Comparison of ENCODE assay signal across 8 cellular contexts in the genomic region with DNA sequence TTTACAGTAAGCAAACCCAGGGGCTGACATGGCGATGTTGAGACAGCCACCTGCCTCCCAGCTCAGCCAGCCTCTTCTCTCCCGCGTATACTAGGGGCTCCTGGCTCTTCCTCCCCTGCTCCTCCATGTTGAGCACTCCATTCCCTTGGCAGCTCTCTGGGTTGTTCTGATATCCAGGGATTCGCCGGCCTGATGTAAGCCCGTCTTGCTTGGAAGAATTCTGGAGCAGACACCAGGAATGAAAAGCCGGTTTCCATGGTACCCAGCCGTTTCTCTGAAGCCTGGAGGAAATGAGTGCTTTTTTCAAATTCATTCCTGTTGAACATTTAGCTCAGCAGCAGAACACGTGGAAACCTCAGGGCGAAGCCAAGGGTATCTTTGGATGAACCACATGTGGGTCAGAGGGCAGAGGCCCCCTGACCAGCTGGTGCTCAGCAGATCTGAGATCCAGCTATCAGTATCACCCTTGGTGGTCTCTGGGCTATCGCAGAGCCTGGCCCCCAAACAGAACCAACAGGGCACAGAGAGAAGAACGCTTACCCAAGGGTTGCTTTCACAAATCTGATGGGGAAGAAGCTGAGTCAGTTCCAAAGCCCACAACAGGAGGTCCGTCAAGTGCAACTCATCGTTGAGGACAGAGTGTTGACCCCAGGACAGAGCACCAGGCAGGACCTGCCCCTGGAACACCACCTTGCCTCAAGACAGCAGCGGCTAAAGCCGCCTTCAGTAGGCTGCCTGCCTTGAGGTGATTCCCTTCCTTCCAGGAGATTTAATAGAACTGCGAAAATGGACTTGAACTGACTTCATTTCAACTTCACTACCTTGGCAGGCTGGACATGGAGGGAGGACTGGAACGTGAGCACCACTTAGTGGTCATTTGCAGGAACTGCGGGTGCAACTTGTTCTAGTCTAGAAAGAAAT.
DNase-seq lines count a peak whose midpoint lies in the region; ATAC-seq and TF ChIP-seq lines count a peak whose summit lies in the region.

No MANE protein-coding gene starts in this region.

- H3K27ac Mint-ChIP-seq in activated CD4-positive, alpha-beta T cell treated with anti-CD3 and anti-CD28 coated beads, Interleukin-2, amount 10 ng/mL, durations not matched to agents 24 days and 14 days, result no peak overlapping the region

- no peak for TF ChIP-seq POLR2A in suprapubic skin (IDR thresholded peaks at IDR 0.05)

- H3K27me3 Mint-ChIP-seq in activated CD4-positive, alpha-beta T cell treated with anti-CD3 and anti-CD28 coated beads, Interleukin-2, amount 10 ng/mL, durations not matched to agents 24 days and 14 days, result peaks cover 7% of the 10 kb centered on the region

- no peaks in the 10 kb centered on the region for H3K27me3 ChIP-seq in suprapubic skin

- TF ChIP-seq CTCF in epithelial cell of esophagus (IDR thresholded peaks at IDR 0.05; ENCODE audit: insufficient read depth, low read depth, low read length, missing control alignments) (peak; percentile 99), mucosa of descending colon (IDR thresholded peaks at IDR 0.05) (peak; percentile 96), suprapubic skin (IDR thresholded peaks at IDR 0.05) (peak; percentile 95)

- H3K4me3 ChIP-seq in epithelial cell of esophagus (ENCODE audit: low read length), result no peak overlapping the region
- H3K4me3 ChIP-seq in mucosa of descending colon, result no peak overlapping the region
- H3K4me3 ChIP-seq in suprapubic skin, result no peak overlapping the region

- H3K9me3 Mint-ChIP-seq in activated CD4-positive, alpha-beta T cell treated with anti-CD3 and anti-CD28 coated beads, Interleukin-2, amount 10 ng/mL, durations not matched to agents 24 days and 14 days, result no peaks in the 10 kb centered on the region

- H3K36me3 ChIP-seq in mucosa of descending colon (ENCODE audit: low read depth) (no peaks in the 10 kb centered on the region), suprapubic skin (no peaks in the 10 kb centered on the region)

- H3K4me1 ChIP-seq in mucosa of descending colon (ENCODE audit: low read depth) (no peaks in the 10 kb centered on the region), suprapubic skin (peaks cover 4% of the 10 kb centered on the region)

- no peaks in the 10 kb centered on the region for H3K36me3 Mint-ChIP-seq in activated CD4-positive, alpha-beta T cell treated with anti-CD3 and anti-CD28 coated beads, Interleukin-2, amount 10 ng/mL, durations not matched to agents 24 days and 14 days (ENCODE audit: low read depth)

- ATAC-seq in HG03354 (IDR thresholded peaks at IDR 0.05; ENCODE audit: poor library complexity, severe bottlenecking, unreplicated experiment), result peak; percentile 43
- ATAC-seq in mucosa of descending colon, result peak; percentile 82
- no peak for ATAC-seq in HG02623 (IDR thresholded peaks at IDR 0.05; ENCODE audit: unreplicated experiment)

- intact Hi-C loops in activated CD4-positive, alpha-beta T cell treated with anti-CD3 and anti-CD28 coated beads, Interleukin-2, amount 10 ng/mL, durations not matched to agents 24 days and 14 days (cut with micrococcal nuclease), result loop anchor here (1.0 kb wide), 1 partner anchor 34 kb away; no protein-coding TSS in a partner anchor
- intact Hi-C loops in mucosa of descending colon (cut with DNase I, micrococcal nuclease), result loop anchor here in 1 of 2 donors (10.0 kb wide), 1 partner anchor 457 kb away; no protein-coding TSS in a partner anchor

- H3K9me3 ChIP-seq in mucosa of descending colon (no peaks in the 10 kb centered on the region), suprapubic skin (no peaks in the 10 kb centered on the region)

- no peak overlapping the region for H3K27ac ChIP-seq in suprapubic skin

- H3K4me3 Mint-ChIP-seq in activated CD4-positive, alpha-beta T cell treated with anti-CD3 and anti-CD28 coated beads, Interleukin-2, amount 10 ng/mL, durations not matched to agents 24 days and 14 days, result no peak overlapping the region

- H3K4me1 Mint-ChIP-seq in activated CD4-positive, alpha-beta T cell treated with anti-CD3 and anti-CD28 coated beads, Interleukin-2, amount 10 ng/mL, durations not matched to agents 24 days and 14 days, result no peaks in the 10 kb centered on the region

- peak; percentile 49 for DNase-seq in GDM1 (lab: John Stamatoyannopoulos, UW)
- peak; percentile 60 to 81 for DNase-seq in NCI-H524 (lab: John Stamatoyannopoulos, UW)
- peak; percentile 83 for DNase-seq in activated CD4-positive, alpha-beta T cell treated with anti-CD3 and anti-CD28 coated beads, Interleukin-2, amount 10 ng/mL, durations not matched to agents 24 days and 14 days
- DNase-seq in epithelial cell of esophagus (ENCODE audit: low read depth), result peak; percentile 75
- peak in 2 of 3 donors; percentile 62 to 80 for DNase-seq in mucosa of descending colon
- peak in 1 of 2 donors; percentile 75 for DNase-seq in suprapubic skin (ENCODE audit: low spot score in 2 of 2)

- 40% methylated on average over 17 of the region's 19 CpGs for WGBS in suprapubic skin

- TF ChIP-seq EP300 in suprapubic skin (IDR thresholded peaks at IDR 0.05), result no peak
